1 cellular context compared by ENCODE assay signal in genomic region chr12:113194971-113195391, GRCh38.
TF ChIP-seq lines count a peak whose summit lies in the region.

No MANE protein-coding gene starts in this region.

TF ChIP-seq in IMR-90, 13 proteins besides CTCF, POLR2A, EP300 and RAD21 (continued from another document):
- no peak for TF ChIP-seq MXI1 (IDR thresholded peaks at IDR 0.05; ENCODE audit: borderline replicate concordance, low read depth, low read length)
